ENCODE assay signal across 15 cellular contexts in genomic region chr19:48877900-48878218, GRCh38. TPM values are rescaled to one million over a fixed set of nuclear protein-coding genes. Genes with fewer than 3 reads are reported as not detected.
A peak's percentile ranks its signal among the peaks of the same experiment; 100 is the strongest.
DNase-seq lines count a peak whose midpoint lies in the region; ATAC-seq and TF ChIP-seq lines count a peak whose summit lies in the region.
"Had no signal": no experiment of that assay in that cellular context is flagged by ENCODE, and none has a peak within 500 bp of the region (broad histone marks: within the 10 kb centered on the region; RNA-seq: fewer than 3 reads in every experiment).

No MANE protein-coding gene starts in this region.

- TF ChIP-seq POLR2A in esophagus squamous epithelium (IDR thresholded peaks at IDR 0.05): no peak

- H3K36me3 ChIP-seq in esophagus squamous epithelium (peaks cover 15 to 71% (median 17%) of the 10 kb centered on the region in 3 donors), subcutaneous abdominal adipose tissue (ENCODE audit: control insufficient read depth in 5 of 5, insufficient read depth in 5 of 5, low read length in 5 of 5) (peaks cover 0 to 55% (median 33%) of the 10 kb centered on the region in 5 donors)

- peaks cover 3% of the 10 kb centered on the region for H3K9me3 Mint-ChIP-seq in activated CD8-positive, alpha-beta memory T cell treated with anti-CD3 and anti-CD28 coated beads, Interleukin-2, amount 10 ng/mL, durations not matched to agents 7 days and 5 days (ENCODE audit: low read depth)
- no peaks in the 10 kb centered on the region for H3K9me3 Mint-ChIP-seq in T-cell

- peaks cover 31 to 67% (median 37%) of the 10 kb centered on the region in 3 donors for H3K4me1 ChIP-seq in esophagus squamous epithelium
- H3K4me1 ChIP-seq in subcutaneous abdominal adipose tissue (ENCODE audit: control insufficient read depth in 5 of 5, insufficient read depth in 5 of 5, low read length in 5 of 5): peaks cover 4 to 46% (median 34%) of the 10 kb centered on the region in 5 donors

- WGBS in esophagus squamous epithelium, 2 donors: 76 to 84% methylated on average over 6 of the region's 7 CpGs

- H3K36me3 Mint-ChIP-seq in activated CD8-positive, alpha-beta memory T cell treated with anti-CD3 and anti-CD28 coated beads, Interleukin-2, amount 10 ng/mL, durations not matched to agents 7 days and 5 days: peaks cover 48% of the 10 kb centered on the region
- H3K36me3 Mint-ChIP-seq in T-cell: peaks cover 40% of the 10 kb centered on the region

- H3K9ac ChIP-seq in subcutaneous abdominal adipose tissue (ENCODE audit: low read length in 5 of 5): no peak overlapping the region

- no peak for ATAC-seq in activated CD8-positive, alpha-beta memory T cell treated with anti-CD3 and anti-CD28 coated beads, Interleukin-2, amount 10 ng/mL, durations not matched to agents 7 days and 5 days
- ATAC-seq in T-cell (replicated peaks in 1 of 4): no peak
- no peak for ATAC-seq in HG03520 (IDR thresholded peaks at IDR 0.05; ENCODE audit: unreplicated experiment)

- peak overlapping the region; percentile 46 for H3K27ac Mint-ChIP-seq in activated CD8-positive, alpha-beta memory T cell treated with anti-CD3 and anti-CD28 coated beads, Interleukin-2, amount 10 ng/mL, durations not matched to agents 7 days and 5 days
- peak overlapping the region; percentile 39 to 58 for H3K27ac Mint-ChIP-seq in T-cell

- intact Hi-C loops in esophagus squamous epithelium (cut with DNase I): no loop called here

- POLR2A ChIA-PET in T-cell (lab: Charles Lee): interaction anchor here (0.5 to 0.6 kb wide), 4 partner anchors 11 to 166 kb away, joined by 3 to 4 read pairs (median 3); no protein-coding TSS in a partner anchor

- peaks cover 49% of the 10 kb centered on the region for H3K4me1 Mint-ChIP-seq in activated CD8-positive, alpha-beta memory T cell treated with anti-CD3 and anti-CD28 coated beads, Interleukin-2, amount 10 ng/mL, durations not matched to agents 7 days and 5 days
- H3K4me1 Mint-ChIP-seq in T-cell: peaks cover 37 to 44% (median 37%) of the 10 kb centered on the region in 3 donors

- H3K27me3 ChIP-seq in esophagus squamous epithelium (no peaks in the 10 kb centered on the region), subcutaneous abdominal adipose tissue (ENCODE audit: control insufficient read depth in 5 of 5, insufficient read depth in 4 of 5, low read length in 5 of 5) (no peaks in the 10 kb centered on the region)
- H3K27me3 ChIP-seq: SJSA1 had no signal

- H3K27ac ChIP-seq in esophagus squamous epithelium (peak overlapping the region in 3 of 4 donors; percentile 48 to 100 (median 72)), subcutaneous abdominal adipose tissue (ENCODE audit: low read depth, low read length) (peak overlapping the region; percentile 62)
- H3K27ac ChIP-seq: SJSA1 had no signal

- TF ChIP-seq CTCF in esophagus squamous epithelium (IDR thresholded peaks at IDR 0.05): no peak

- H3K4me3 ChIP-seq in esophagus squamous epithelium (no peak overlapping the region), subcutaneous abdominal adipose tissue (ENCODE audit: low read depth in 1 of 5, low read length in 5 of 5) (peak overlapping the region in 1 of 5 donors; percentile 22)
- H3K4me3 ChIP-seq: SJSA1 had no signal

- CTCF ChIA-PET in activated CD8-positive, alpha-beta memory T cell treated with anti-CD3 and anti-CD28 coated beads, Interleukin-2, amount 10 ng/mL, durations not matched to agents 7 days and 5 days (lab: Charles Lee): interaction anchor here (1.1 to 2.2 kb wide), 2 partner anchors 93 to 115 kb away, joined by 3 to 8 read pairs; partner anchors contain the start of genes GYS1 and RUVBL2
- CTCF ChIA-PET in T-cell (lab: Charles Lee): no interaction called here

- no peak overlapping the region for H3K4me3 Mint-ChIP-seq in activated CD8-positive, alpha-beta memory T cell treated with anti-CD3 and anti-CD28 coated beads, Interleukin-2, amount 10 ng/mL, durations not matched to agents 7 days and 5 days
- peak overlapping the region in 1 of 3 donors; percentile 22 for H3K4me3 Mint-ChIP-seq in T-cell

- H3K27me3 Mint-ChIP-seq in activated CD8-positive, alpha-beta memory T cell treated with anti-CD3 and anti-CD28 coated beads, Interleukin-2, amount 10 ng/mL, durations not matched to agents 7 days and 5 days: no peaks in the 10 kb centered on the region
- no peaks in the 10 kb centered on the region for H3K27me3 Mint-ChIP-seq in T-cell

- peaks cover 0 to 9% (median 8%) of the 10 kb centered on the region in 3 donors for H3K9me3 ChIP-seq in esophagus squamous epithelium
- H3K9me3 ChIP-seq in subcutaneous abdominal adipose tissue (ENCODE audit: control insufficient read depth in 5 of 5, low read length in 5 of 5): no peaks in the 10 kb centered on the region
- H3K9me3 ChIP-seq: SJSA1 had no signal

- no peak for DNase-seq in activated CD8-positive, alpha-beta memory T cell treated with anti-CD3 and anti-CD28 coated beads, Interleukin-2, amount 10 ng/mL, durations not matched to agents 7 days and 5 days
- no peak for DNase-seq in activated CD8-positive, alpha-beta memory T cell treated with anti-CD3 and anti-CD28 coated beads, Interleukin-2, amount 50 U/mL, for 48 hours
- DNase-seq in T-cell (no peak), esophagus squamous epithelium (lab: John Stamatoyannopoulos, UW) (no peak), SIG-M5 treated with dmso at 0.1 percent for 504 hours (lab: John Stamatoyannopoulos, UW; ENCODE audit: unreplicated experiment) (no peak), NCI-H187 (lab: John Stamatoyannopoulos, UW) (no peak)
- DNase-seq: kidney glomerular epithelial cell; NCI-H510A; occipital lobe; stimulated activated CD4-positive, alpha-beta T cell treated with anti-CD3 and anti-CD28 coated beads, Interleukin-4, amount 100 ng/mL, for 4 hours had no signal

RNA-seq across cellular contexts. Expression of gene PPP1R15A, which starts 5.6 kb away (rescaled TPM):
- 10 to 100 TPM; 32.1 to 89.7 TPM for total RNA-seq in activated CD8-positive, alpha-beta memory T cell treated with anti-CD3 and anti-CD28 coated beads, Interleukin-2, amount 10 ng/mL, durations not matched to agents 7 days and 5 days
- 100 to 1,000 TPM in 2 of 5 donors, 10 to 100 TPM in 3; 74.4 to 713 (median 93.6) TPM for total RNA-seq in T-cell
- 10 to 100 TPM; 19.3 to 41.6 (median 33.3) TPM for total RNA-seq in esophagus squamous epithelium

RNA-seq across cellular contexts. Expression of gene PLEKHA4, which starts 9.4 kb away (rescaled TPM):
- 1 to 10 TPM; 2.2 to 5.6 TPM for total RNA-seq in activated CD8-positive, alpha-beta memory T cell treated with anti-CD3 and anti-CD28 coated beads, Interleukin-2, amount 10 ng/mL, durations not matched to agents 7 days and 5 days
- 10 to 100 TPM in 1 of 5 donors, 1 to 10 TPM in 4; 2.7 to 11.8 (median 5.2) TPM for total RNA-seq in T-cell
- total RNA-seq in esophagus squamous epithelium: 1 to 10 TPM; 2.8 to 9.0 (median 5.6) TPM

RNA-seq across cellular contexts. Expression of gene TULP2, which starts 20.7 kb away (rescaled TPM):
- under 1 TPM in 1 of 2 experiments, not detected in 1; 0.47 TPM for total RNA-seq in activated CD8-positive, alpha-beta memory T cell treated with anti-CD3 and anti-CD28 coated beads, Interleukin-2, amount 10 ng/mL, durations not matched to agents 7 days and 5 days
- total RNA-seq in T-cell: under 1 TPM in 1 of 5 donors, not detected in 4; 0.26 TPM
- total RNA-seq in esophagus squamous epithelium: not detected
- total RNA-seq: activated CD8-positive, alpha-beta memory T cell treated with anti-CD3 and anti-CD28 coated beads for 36 hours; occipital lobe; SJSA1; ureter had no signal

RNA-seq across cellular contexts. Expression of gene NUCB1, which starts 22.3 kb away (rescaled TPM):
- 100 to 1,000 TPM; 185 to 226 TPM for total RNA-seq in activated CD8-positive, alpha-beta memory T cell treated with anti-CD3 and anti-CD28 coated beads, Interleukin-2, amount 10 ng/mL, durations not matched to agents 7 days and 5 days
- total RNA-seq in T-cell: 100 to 1,000 TPM; 122 to 177 (median 165) TPM
- total RNA-seq in esophagus squamous epithelium: 100 to 1,000 TPM in 3 of 4 donors, 10 to 100 TPM in 1; 93.5 to 186 (median 157) TPM

RNA-seq across cellular contexts. Expression of gene HSD17B14, which starts 41.6 kb away (rescaled TPM):
- total RNA-seq in activated CD8-positive, alpha-beta memory T cell treated with anti-CD3 and anti-CD28 coated beads, Interleukin-2, amount 10 ng/mL, durations not matched to agents 7 days and 5 days: under 1 TPM; 0.38 to 0.59 TPM
- total RNA-seq in T-cell (1 to 10 TPM in 2 of 5 donors, under 1 TPM in 2, not detected in 1; 0.58 to 2.1 (median 1.1) TPM), esophagus squamous epithelium (1 to 10 TPM in 2 of 4 donors, under 1 TPM in 1, not detected in 1; 0.83 to 9.0 (median 4.8) TPM)
- total RNA-seq: SJSA1 had no signal
